In the genomic region with DNA sequence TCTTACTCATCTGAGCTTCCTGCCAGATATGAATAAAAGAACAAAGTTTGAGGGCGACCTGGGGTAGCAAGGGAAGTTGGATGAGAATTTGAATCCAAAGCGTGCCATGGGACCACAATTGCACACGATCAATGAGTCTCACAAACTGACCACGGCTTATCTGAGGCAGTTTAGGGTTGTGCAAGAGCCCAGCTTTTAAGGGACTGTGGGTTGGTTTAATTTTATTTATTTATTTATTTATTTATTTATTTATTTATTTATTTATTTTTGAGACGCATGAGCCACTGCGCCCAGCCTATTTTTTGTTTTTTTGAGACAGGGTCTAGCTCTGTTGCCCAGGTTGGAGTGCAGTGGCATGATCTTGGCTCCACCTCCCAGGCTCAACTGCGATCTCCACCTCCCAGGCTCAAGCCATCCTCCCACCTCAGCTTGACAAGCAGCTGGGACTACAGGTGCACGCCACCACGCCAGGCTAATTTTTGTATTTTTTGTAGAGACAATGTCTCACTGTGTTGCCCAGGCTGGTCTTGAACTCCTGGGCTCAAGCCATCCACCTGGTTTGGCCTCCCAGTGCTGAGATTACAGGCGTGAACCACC, we compare ENCODE assay signal across 1 cellular context.
TF ChIP-seq lines count a peak whose summit lies in the region.

No MANE protein-coding gene starts in this region.

TF ChIP-seq in HEK293, 187 proteins besides CTCF, POLR2A, EP300 and RAD21 (continued from another document and continues in another):
- TF ChIP-seq, protein P1, sequence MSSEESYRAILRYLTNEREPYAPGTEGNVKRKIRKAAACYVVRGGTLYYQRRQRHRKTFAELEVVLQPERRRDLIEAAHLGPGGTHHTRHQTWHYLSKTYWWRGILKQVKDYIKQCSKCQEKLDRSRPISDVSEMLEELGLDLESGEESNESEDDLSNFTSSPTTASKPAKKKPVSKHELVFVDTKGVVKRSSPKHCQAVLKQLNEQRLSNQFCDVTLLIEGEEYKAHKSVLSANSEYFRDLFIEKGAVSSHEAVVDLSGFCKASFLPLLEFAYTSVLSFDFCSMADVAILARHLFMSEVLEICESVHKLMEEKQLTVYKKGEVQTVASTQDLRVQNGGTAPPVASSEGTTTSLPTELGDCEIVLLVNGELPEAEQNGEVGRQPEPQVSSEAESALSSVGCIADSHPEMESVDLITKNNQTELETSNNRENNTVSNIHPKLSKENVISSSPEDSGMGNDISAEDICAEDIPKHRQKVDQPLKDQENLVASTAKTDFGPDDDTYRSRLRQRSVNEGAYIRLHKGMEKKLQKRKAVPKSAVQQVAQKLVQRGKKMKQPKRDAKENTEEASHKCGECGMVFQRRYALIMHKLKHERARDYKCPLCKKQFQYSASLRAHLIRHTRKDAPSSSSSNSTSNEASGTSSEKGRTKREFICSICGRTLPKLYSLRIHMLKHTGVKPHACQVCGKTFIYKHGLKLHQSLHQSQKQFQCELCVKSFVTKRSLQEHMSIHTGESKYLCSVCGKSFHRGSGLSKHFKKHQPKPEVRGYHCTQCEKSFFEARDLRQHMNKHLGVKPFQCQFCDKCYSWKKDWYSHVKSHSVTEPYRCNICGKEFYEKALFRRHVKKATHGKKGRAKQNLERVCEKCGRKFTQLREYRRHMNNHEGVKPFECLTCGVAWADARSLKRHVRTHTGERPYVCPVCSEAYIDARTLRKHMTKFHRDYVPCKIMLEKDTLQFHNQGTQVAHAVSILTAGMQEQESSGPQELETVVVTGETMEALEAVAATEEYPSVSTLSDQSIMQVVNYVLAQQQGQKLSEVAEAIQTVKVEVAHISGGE (tag by site-specific recombination; conservative IDR thresholded peaks at IDR 0.05; ENCODE audit: low read depth) = peak; percentile 83
- TF ChIP-seq, protein P2, sequence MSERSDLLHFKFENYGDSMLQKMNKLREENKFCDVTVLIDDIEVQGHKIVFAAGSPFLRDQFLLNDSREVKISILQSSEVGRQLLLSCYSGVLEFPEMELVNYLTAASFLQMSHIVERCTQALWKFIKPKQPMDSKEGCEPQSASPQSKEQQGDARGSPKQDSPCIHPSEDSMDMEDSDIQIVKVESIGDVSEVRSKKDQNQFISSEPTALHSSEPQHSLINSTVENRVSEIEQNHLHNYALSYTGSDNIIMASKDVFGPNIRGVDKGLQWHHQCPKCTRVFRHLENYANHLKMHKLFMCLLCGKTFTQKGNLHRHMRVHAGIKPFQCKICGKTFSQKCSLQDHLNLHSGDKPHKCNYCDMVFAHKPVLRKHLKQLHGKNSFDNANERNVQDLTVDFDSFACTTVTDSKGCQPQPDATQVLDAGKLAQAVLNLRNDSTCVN (tag by site-specific recombination; optimal IDR thresholded peaks at IDR 0.05) = no peak
- TF ChIP-seq ZNF600 (tag by site-specific recombination; IDR thresholded peaks at IDR 0.05) (no peak), ZNF510 (tag by site-specific recombination; IDR thresholded peaks at IDR 0.05; ENCODE audit: insufficient replicate concordance) (peak; percentile 81), ZNF843 (tag by site-specific recombination; IDR thresholded peaks at IDR 0.05) (no peak), ZNF155 (tag by site-specific recombination; IDR thresholded peaks at IDR 0.05) (no peak), MZF1 (tag by site-specific recombination; IDR thresholded peaks at IDR 0.05; ENCODE audit: borderline replicate concordance) (peak; percentile 47; the same call in 1 of the 2 replicates), ZNF548 (tag by site-specific recombination; IDR thresholded peaks at IDR 0.05) (no peak), ZNF521 (tag by site-specific recombination; IDR thresholded peaks at IDR 0.05) (no peak), ZNF274 (IDR thresholded peaks at IDR 0.05; ENCODE audit: low read length) (no peak), ZNF274 (tag by site-specific recombination; IDR thresholded peaks at IDR 0.05; ENCODE audit: borderline replicate concordance) (no peak), ZNF423 (tag by site-specific recombination; IDR thresholded peaks at IDR 0.05) (no peak), ZNF175 (tag by site-specific recombination; IDR thresholded peaks at IDR 0.05) (no peak), ZNF623 (tag by site-specific recombination; IDR thresholded peaks at IDR 0.05) (peak; percentile 81), ZBTB20 (tag by site-specific recombination; IDR thresholded peaks at IDR 0.05) (no peak), ZIC2 (tag by site-specific recombination; IDR thresholded peaks at IDR 0.05) (no peak), ZNF654 (tag by site-specific recombination; IDR thresholded peaks at IDR 0.05; ENCODE audit: low read depth) (peak; percentile 43), PRDM1 (tag by site-specific recombination; IDR thresholded peaks at IDR 0.05) (no peak), ZNF324 (tag by site-specific recombination; IDR thresholded peaks at IDR 0.05) (no peak), ZFP3 (tag by site-specific recombination; IDR thresholded peaks at IDR 0.05; ENCODE audit: low read depth) (peak; percentile 38; the same call in 1 of the 2 replicates), ZNF335 (tag by site-specific recombination; conservative IDR thresholded peaks at IDR 0.05) (no peak), OSR2 (tag by site-specific recombination; IDR thresholded peaks at IDR 0.05) (no peak), ZNF169 (tag by site-specific recombination; IDR thresholded peaks at IDR 0.05) (no peak), IKZF3 (tag by site-specific recombination; IDR thresholded peaks at IDR 0.05) (no peak), ZNF24 (tag by site-specific recombination; IDR thresholded peaks at IDR 0.05) (no peak), ZNF211 (tag by site-specific recombination; IDR thresholded peaks at IDR 0.05; ENCODE audit: low read depth) (no peak), ZNF777 (tag by site-specific recombination; IDR thresholded peaks at IDR 0.05; ENCODE audit: borderline replicate concordance) (no peak), ZNF664 (tag by site-specific recombination; IDR thresholded peaks at IDR 0.05) (peak; percentile 86), ZNF223 (tag by site-specific recombination; IDR thresholded peaks at IDR 0.05) (peak; percentile 58; the same call in 1 of the 2 replicates), ZNF571 (tag by site-specific recombination; IDR thresholded peaks at IDR 0.05) (no peak), KLF16 (tag by site-specific recombination; IDR thresholded peaks at IDR 0.05) (no peak), ZNF585B (tag by site-specific recombination; IDR thresholded peaks at IDR 0.05) (no peak), YY2 (tag by site-specific recombination; IDR thresholded peaks at IDR 0.05) (no peak), ZNF837 (tag by site-specific recombination; IDR thresholded peaks at IDR 0.05) (no peak), HOXC10 (CRISPR knock-in tag; IDR thresholded peaks at IDR 0.05) (no peak), ZBTB1 (tag by site-specific recombination; IDR thresholded peaks at IDR 0.05) (0 out of 2 replicates have a peak, but pooled peaks have one; percentile 82), ZNF221 (tag by site-specific recombination; IDR thresholded peaks at IDR 0.05; ENCODE audit: borderline replicate concordance) (no peak; the same call in 1 of the 2 replicates), ZNF138 (tag by site-specific recombination; IDR thresholded peaks at IDR 0.05; ENCODE audit: borderline replicate concordance) (peak; percentile 87), SP7 (tag by site-specific recombination; IDR thresholded peaks at IDR 0.05) (no peak), ZBTB8A (tag by site-specific recombination; IDR thresholded peaks at IDR 0.05) (peak; percentile 74), ZNF626 (tag by site-specific recombination; IDR thresholded peaks at IDR 0.05) (no peak), ZNF830 (tag by site-specific recombination; IDR thresholded peaks at IDR 0.05; ENCODE audit: low read depth) (no peak), ZNF157 (tag by site-specific recombination; IDR thresholded peaks at IDR 0.05) (no peak), SALL2 (tag by site-specific recombination; IDR thresholded peaks at IDR 0.05; ENCODE audit: borderline replicate concordance) (no peak), ZNF560 (tag by site-specific recombination; IDR thresholded peaks at IDR 0.05; ENCODE audit: borderline replicate concordance) (peak; percentile 69)
- TF ChIP-seq, protein P3, sequence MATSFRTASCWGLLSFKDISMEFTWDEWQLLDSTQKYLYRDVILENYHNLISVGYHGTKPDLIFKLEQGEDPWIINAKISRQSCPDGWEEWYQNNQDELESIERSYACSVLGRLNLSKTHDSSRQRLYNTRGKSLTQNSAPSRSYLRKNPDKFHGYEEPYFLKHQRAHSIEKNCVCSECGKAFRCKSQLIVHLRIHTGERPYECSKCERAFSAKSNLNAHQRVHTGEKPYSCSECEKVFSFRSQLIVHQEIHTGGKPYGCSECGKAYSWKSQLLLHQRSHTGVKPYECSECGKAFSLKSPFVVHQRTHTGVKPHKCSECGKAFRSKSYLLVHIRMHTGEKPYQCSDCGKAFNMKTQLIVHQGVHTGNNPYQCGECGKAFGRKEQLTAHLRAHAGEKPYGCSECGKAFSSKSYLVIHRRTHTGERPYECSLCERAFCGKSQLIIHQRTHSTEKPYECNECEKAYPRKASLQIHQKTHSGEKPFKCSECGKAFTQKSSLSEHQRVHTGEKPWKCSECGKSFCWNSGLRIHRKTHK (tag by site-specific recombination; IDR thresholded peaks at IDR 0.05) = no peak
- TF ChIP-seq, protein P4, sequence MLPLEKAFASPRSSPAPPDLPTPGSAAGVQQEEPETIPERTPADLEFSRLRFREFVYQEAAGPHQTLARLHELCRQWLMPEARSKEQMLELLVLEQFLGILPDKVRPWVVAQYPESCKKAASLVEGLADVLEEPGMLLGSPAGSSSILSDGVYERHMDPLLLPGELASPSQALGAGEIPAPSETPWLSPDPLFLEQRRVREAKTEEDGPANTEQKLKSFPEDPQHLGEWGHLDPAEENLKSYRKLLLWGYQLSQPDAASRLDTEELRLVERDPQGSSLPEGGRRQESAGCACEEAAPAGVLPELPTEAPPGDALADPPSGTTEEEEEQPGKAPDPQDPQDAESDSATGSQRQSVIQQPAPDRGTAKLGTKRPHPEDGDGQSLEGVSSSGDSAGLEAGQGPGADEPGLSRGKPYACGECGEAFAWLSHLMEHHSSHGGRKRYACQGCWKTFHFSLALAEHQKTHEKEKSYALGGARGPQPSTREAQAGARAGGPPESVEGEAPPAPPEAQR (tag by site-specific recombination; IDR thresholded peaks at IDR 0.05) = no peak
- TF ChIP-seq, protein P5, sequence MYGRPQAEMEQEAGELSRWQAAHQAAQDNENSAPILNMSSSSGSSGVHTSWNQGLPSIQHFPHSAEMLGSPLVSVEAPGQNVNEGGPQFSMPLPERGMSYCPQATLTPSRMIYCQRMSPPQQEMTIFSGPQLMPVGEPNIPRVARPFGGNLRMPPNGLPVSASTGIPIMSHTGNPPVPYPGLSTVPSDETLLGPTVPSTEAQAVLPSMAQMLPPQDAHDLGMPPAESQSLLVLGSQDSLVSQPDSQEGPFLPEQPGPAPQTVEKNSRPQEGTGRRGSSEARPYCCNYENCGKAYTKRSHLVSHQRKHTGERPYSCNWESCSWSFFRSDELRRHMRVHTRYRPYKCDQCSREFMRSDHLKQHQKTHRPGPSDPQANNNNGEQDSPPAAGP (tag by site-specific recombination; IDR thresholded peaks at IDR 0.05) = no peak
- TF ChIP-seq, protein P6, sequence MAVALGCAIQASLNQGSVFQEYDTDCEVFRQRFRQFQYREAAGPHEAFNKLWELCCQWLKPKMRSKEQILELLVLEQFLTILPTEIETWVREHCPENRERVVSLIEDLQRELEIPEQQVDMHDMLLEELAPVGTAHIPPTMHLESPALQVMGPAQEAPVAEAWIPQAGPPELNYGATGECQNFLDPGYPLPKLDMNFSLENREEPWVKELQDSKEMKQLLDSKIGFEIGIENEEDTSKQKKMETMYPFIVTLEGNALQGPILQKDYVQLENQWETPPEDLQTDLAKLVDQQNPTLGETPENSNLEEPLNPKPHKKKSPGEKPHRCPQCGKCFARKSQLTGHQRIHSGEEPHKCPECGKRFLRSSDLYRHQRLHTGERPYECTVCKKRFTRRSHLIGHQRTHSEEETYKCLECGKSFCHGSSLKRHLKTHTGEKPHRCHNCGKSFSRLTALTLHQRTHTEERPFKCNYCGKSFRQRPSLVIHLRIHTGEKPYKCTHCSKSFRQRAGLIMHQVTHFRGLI (tag by site-specific recombination; IDR thresholded peaks at IDR 0.05) = no peak
- TF ChIP-seq, protein P7, sequence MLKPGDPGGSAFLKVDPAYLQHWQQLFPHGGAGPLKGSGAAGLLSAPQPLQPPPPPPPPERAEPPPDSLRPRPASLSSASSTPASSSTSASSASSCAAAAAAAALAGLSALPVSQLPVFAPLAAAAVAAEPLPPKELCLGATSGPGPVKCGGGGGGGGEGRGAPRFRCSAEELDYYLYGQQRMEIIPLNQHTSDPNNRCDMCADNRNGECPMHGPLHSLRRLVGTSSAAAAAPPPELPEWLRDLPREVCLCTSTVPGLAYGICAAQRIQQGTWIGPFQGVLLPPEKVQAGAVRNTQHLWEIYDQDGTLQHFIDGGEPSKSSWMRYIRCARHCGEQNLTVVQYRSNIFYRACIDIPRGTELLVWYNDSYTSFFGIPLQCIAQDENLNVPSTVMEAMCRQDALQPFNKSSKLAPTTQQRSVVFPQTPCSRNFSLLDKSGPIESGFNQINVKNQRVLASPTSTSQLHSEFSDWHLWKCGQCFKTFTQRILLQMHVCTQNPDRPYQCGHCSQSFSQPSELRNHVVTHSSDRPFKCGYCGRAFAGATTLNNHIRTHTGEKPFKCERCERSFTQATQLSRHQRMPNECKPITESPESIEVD (tag by site-specific recombination; IDR thresholded peaks at IDR 0.05) = no peak
- TF ChIP-seq, protein P8, sequence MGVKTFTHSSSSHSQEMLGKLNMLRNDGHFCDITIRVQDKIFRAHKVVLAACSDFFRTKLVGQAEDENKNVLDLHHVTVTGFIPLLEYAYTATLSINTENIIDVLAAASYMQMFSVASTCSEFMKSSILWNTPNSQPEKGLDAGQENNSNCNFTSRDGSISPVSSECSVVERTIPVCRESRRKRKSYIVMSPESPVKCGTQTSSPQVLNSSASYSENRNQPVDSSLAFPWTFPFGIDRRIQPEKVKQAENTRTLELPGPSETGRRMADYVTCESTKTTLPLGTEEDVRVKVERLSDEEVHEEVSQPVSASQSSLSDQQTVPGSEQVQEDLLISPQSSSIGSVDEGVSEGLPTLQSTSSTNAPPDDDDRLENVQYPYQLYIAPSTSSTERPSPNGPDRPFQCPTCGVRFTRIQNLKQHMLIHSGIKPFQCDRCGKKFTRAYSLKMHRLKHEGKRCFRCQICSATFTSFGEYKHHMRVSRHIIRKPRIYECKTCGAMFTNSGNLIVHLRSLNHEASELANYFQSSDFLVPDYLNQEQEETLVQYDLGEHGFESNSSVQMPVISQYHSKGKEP (tag by site-specific recombination; IDR thresholded peaks at IDR 0.05) = no peak
- TF ChIP-seq, protein P9, sequence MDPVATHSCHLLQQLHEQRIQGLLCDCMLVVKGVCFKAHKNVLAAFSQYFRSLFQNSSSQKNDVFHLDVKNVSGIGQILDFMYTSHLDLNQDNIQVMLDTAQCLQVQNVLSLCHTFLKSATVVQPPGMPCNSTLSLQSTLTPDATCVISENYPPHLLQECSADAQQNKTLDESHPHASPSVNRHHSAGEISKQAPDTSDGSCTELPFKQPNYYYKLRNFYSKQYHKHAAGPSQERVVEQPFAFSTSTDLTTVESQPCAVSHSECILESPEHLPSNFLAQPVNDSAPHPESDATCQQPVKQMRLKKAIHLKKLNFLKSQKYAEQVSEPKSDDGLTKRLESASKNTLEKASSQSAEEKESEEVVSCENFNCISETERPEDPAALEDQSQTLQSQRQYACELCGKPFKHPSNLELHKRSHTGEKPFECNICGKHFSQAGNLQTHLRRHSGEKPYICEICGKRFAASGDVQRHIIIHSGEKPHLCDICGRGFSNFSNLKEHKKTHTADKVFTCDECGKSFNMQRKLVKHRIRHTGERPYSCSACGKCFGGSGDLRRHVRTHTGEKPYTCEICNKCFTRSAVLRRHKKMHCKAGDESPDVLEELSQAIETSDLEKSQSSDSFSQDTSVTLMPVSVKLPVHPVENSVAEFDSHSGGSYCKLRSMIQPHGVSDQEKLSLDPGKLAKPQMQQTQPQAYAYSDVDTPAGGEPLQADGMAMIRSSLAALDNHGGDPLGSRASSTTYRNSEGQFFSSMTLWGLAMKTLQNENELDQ (tag by site-specific recombination; IDR thresholded peaks at IDR 0.05; ENCODE audit: low read depth) = no peak
